In genomic region chr2:94979406-94980375, GRCh38 we compare ENCODE assay signal across 14 cellular contexts. TPM values are rescaled to one million over a fixed set of nuclear protein-coding genes. Genes with fewer than 3 reads are reported as not detected.
A peak's percentile ranks its signal among the peaks of the same experiment; 100 is the strongest.
DNase-seq lines count a peak whose midpoint lies in the region; ATAC-seq and TF ChIP-seq lines count a peak whose summit lies in the region.
"Had no signal": no experiment of that assay in that cellular context is flagged by ENCODE, and none has a peak within 500 bp of the region (broad histone marks: within the 10 kb centered on the region; RNA-seq: fewer than 3 reads in every experiment).

No MANE protein-coding gene starts in this region.

- H3K4me3 ChIP-seq in LNCaP clone FGC (ENCODE audit: low read depth, low read length), result no peak overlapping the region
- H3K4me3 ChIP-seq in prostate gland, result no peak overlapping the region

- peak; percentile 38 for DNase-seq in activated CD8-positive, alpha-beta memory T cell treated with anti-CD3 and anti-CD28 coated beads, Interleukin-2, amount 50 U/mL, for 48 hours
- DNase-seq in activated CD8-positive, alpha-beta memory T cell treated with anti-CD3 and anti-CD28 coated beads for 24 hours, result no peak
- DNase-seq in LNCaP clone FGC (ENCODE audit: low read depth) (peak; percentile 85), endothelial cell (ENCODE audit: low spot score) (no peak), prostate gland (ENCODE audit: low spot score) (peak; percentile 69), substantia nigra (lab: John Stamatoyannopoulos, UW) (no peak)
- DNase-seq: C1 segment of cervical spinal cord; CD4-positive, alpha-beta memory T cell; DMS153; GF-D8; GOT3; H9 had no signal

- no peaks in the 10 kb centered on the region for H3K36me3 ChIP-seq in prostate gland

- no peaks in the 10 kb centered on the region for H3K9me3 ChIP-seq in prostate gland

- TF ChIP-seq CTCF in LNCaP clone FGC (IDR thresholded peaks at IDR 0.05; ENCODE audit: control insufficient read depth, extremely low read depth, insufficient read depth), result no peak
- no peak for TF ChIP-seq CTCF in endothelial cell (IDR thresholded peaks at IDR 0.05; ENCODE audit: unreplicated experiment)
- TF ChIP-seq CTCF in prostate gland (IDR thresholded peaks at IDR 0.05), result no peak

- H3K27me3 Mint-ChIP-seq in endothelial cell (ENCODE audit: unreplicated experiment), result peaks cover 5% of the 10 kb centered on the region

- H3K4me1 ChIP-seq in prostate gland (replicated peaks), result no peaks in the 10 kb centered on the region

- no peaks in the 10 kb centered on the region for H3K9me3 Mint-ChIP-seq in endothelial cell (ENCODE audit: unreplicated experiment)
- H3K9me3 Mint-ChIP-seq: CD4-positive, alpha-beta memory T cell had no signal

- no peaks in the 10 kb centered on the region for H3K36me3 Mint-ChIP-seq in endothelial cell (ENCODE audit: low read depth, unreplicated experiment)
- H3K36me3 Mint-ChIP-seq: CD4-positive, alpha-beta memory T cell had no signal

- no peaks in the 10 kb centered on the region for H3K27me3 ChIP-seq in prostate gland (replicated peaks; ENCODE audit: insufficient read depth)

- H3K27ac Mint-ChIP-seq in endothelial cell (ENCODE audit: unreplicated experiment), result peak overlapping the region; percentile 74
- H3K27ac Mint-ChIP-seq: B cell, H9 had no signal

- no peak overlapping the region for H3K4me3 Mint-ChIP-seq in endothelial cell (ENCODE audit: unreplicated experiment)
- H3K4me3 Mint-ChIP-seq: B cell; CD4-positive, alpha-beta memory T cell; H9 had no signal

- H3K27ac ChIP-seq in prostate gland (peak overlapping the region in 1 of 2 donors; percentile 33), substantia nigra (ENCODE audit: low read depth, low read length, poor library complexity, severe bottlenecking) (no peak overlapping the region)

- H3K4me1 Mint-ChIP-seq in endothelial cell (ENCODE audit: unreplicated experiment), result peaks cover 11% of the 10 kb centered on the region
- H3K4me1 Mint-ChIP-seq: B cell; CD4-positive, alpha-beta memory T cell; H9 had no signal

- no peak for ATAC-seq in HG03342 (IDR thresholded peaks at IDR 0.05; ENCODE audit: unreplicated experiment)

- intact Hi-C loops in prostate gland (cut with DNase I), result no loop called here

- TF ChIP-seq POLR2A in prostate gland (IDR thresholded peaks at IDR 0.05), result no peak

- 66% methylated on average over 10 of the region's 10 CpGs for WGBS in prostate gland

RNA-seq across cellular contexts. Expression of gene MAL, which starts 45.8 kb away (rescaled TPM):
- total RNA-seq in endothelial cell (ENCODE audit: unreplicated experiment) (not detected), prostate gland (1 to 10 TPM; 3.1 to 8.0 TPM)
- total RNA-seq: H9 had no signal

Comparison
In these comparisons a context has a peak if more than half of its experiments do, and no peak if none do; other contexts are left out.
1. DNase-seq: peak in activated CD8-positive, alpha-beta memory T cell treated with anti-CD3 and anti-CD28 coated beads, Interleukin-2, amount 50 U/mL, for 48 hours (single experiment), LNCaP clone FGC (single experiment) and prostate gland (single experiment); none in activated CD8-positive, alpha-beta memory T cell treated with anti-CD3 and anti-CD28 coated beads for 24 hours (single experiment), endothelial cell (single experiment) and substantia nigra (0 of 49).